Comparison of ENCODE assay signal across 14 cellular contexts in genomic region chr7:822692-823276, GRCh38. TPM values are rescaled to one million over a fixed set of nuclear protein-coding genes. Genes with fewer than 3 reads are reported as not detected.
DNase-seq lines count a peak whose midpoint lies in the region; ATAC-seq and TF ChIP-seq lines count a peak whose summit lies in the region.
"Had no signal": no experiment of that assay in that cellular context is flagged by ENCODE, and none has a peak within 500 bp of the region (broad histone marks: within the 10 kb centered on the region; RNA-seq: fewer than 3 reads in every experiment).

No MANE protein-coding gene starts in this region.

- ATAC-seq in T-helper 17 cell (no peak), GM19035 (IDR thresholded peaks at IDR 0.05; ENCODE audit: unreplicated experiment) (no peak), GM21825 (IDR thresholded peaks at IDR 0.05; ENCODE audit: unreplicated experiment) (no peak), GM19023 (IDR thresholded peaks at IDR 0.05; ENCODE audit: unreplicated experiment) (no peak)

- peak overlapping the region; percentile 70 for H3K27ac Mint-ChIP-seq in T-helper 17 cell

- peaks cover 34% of the 10 kb centered on the region for H3K4me1 ChIP-seq in DOHH2 (ENCODE audit: control insufficient read depth, low read length)
- peaks cover 99% of the 10 kb centered on the region for H3K4me1 ChIP-seq in left ventricle myocardium inferior
- peaks cover 31% of the 10 kb centered on the region for H3K4me1 ChIP-seq in rectal smooth muscle tissue (ENCODE audit: control insufficient read depth, insufficient read depth, low read length)

- H3K4me2 ChIP-seq in DOHH2 (ENCODE audit: low read length): no peak overlapping the region
- H3K4me2 ChIP-seq: hepatocyte had no signal

- H3K27me3 ChIP-seq in DOHH2 (ENCODE audit: control insufficient read depth, low read length) (no peaks in the 10 kb centered on the region), left ventricle myocardium inferior (ENCODE audit: low read depth) (no peaks in the 10 kb centered on the region), rectal smooth muscle tissue (ENCODE audit: control insufficient read depth, insufficient read depth, low read length) (no peaks in the 10 kb centered on the region)
- H3K27me3 ChIP-seq: hepatocyte had no signal

- no peak overlapping the region for H3K4me3 Mint-ChIP-seq in T-helper 17 cell

- H3K4me3 ChIP-seq in DOHH2 (ENCODE audit: low read length) (no peak overlapping the region), left ventricle myocardium inferior (peak overlapping the region; percentile 0), rectal smooth muscle tissue (ENCODE audit: low read length) (no peak overlapping the region)
- H3K4me3 ChIP-seq: hepatocyte had no signal

- H3K27me3 Mint-ChIP-seq in T-helper 17 cell: no peaks in the 10 kb centered on the region

- H3K9ac ChIP-seq in rectal smooth muscle tissue (ENCODE audit: low read length): no peak overlapping the region

- intact Hi-C loops in left ventricle myocardium inferior (cut with micrococcal nuclease): no loop called here

- H4K20me1 ChIP-seq in DOHH2 (ENCODE audit: control insufficient read depth, insufficient read depth, low read depth, low read length): peaks cover 33% of the 10 kb centered on the region

- H3K9me3 ChIP-seq in DOHH2 (ENCODE audit: control insufficient read depth, insufficient read depth, low read length) (no peaks in the 10 kb centered on the region; the same call in 1 of the 2 replicates), T-helper 17 cell (ENCODE audit: control insufficient read depth, low read length, poor library complexity, severe bottlenecking) (no peaks in the 10 kb centered on the region), left ventricle myocardium inferior (replicated peaks) (no peaks in the 10 kb centered on the region)

- DNase-seq in T-helper 17 cell (no peak), left ventricle myocardium inferior (no peak), HPDE6-E6E7 (ENCODE audit: extremely low spot score) (no peak)
- DNase-seq: AML-193; anterior cingulate cortex; effector CD4-positive, alpha-beta T cell; NCI-H1694; NCI-H774 had no signal

- no peaks in the 10 kb centered on the region; the same call in 1 of the 2 replicates for H3F3A ChIP-seq in DOHH2 (ENCODE audit: control insufficient read depth, insufficient read depth)

- H3K36me3 ChIP-seq in DOHH2 (ENCODE audit: control insufficient read depth, low read length): peaks cover 39% of the 10 kb centered on the region
- H3K36me3 ChIP-seq in left ventricle myocardium inferior: no peaks in the 10 kb centered on the region
- no peaks in the 10 kb centered on the region for H3K36me3 ChIP-seq in rectal smooth muscle tissue (ENCODE audit: control insufficient read depth, insufficient read depth, low read length)

- H3K79me2 ChIP-seq in DOHH2 (ENCODE audit: control insufficient read depth, low read length): peaks cover 100% of the 10 kb centered on the region

- H3K4me1 Mint-ChIP-seq in T-helper 17 cell: peaks cover 53% of the 10 kb centered on the region

- peak; percentile 54 for TF ChIP-seq CTCF in DOHH2 (IDR thresholded peaks at IDR 0.05; ENCODE audit: low read depth, low read length, poor library complexity, severe bottlenecking)
- no peak for TF ChIP-seq CTCF in left ventricle myocardium inferior (IDR thresholded peaks at IDR 0.05; ENCODE audit: borderline replicate concordance)

- H3K9me2 ChIP-seq in DOHH2 (replicated peaks; ENCODE audit: control insufficient read depth, low read length): no peaks in the 10 kb centered on the region

- no peaks in the 10 kb centered on the region for H3K36me3 Mint-ChIP-seq in T-helper 17 cell (ENCODE audit: low read depth)

- no peak overlapping the region for H3K27ac ChIP-seq in DOHH2 (ENCODE audit: low read depth, low read length)
- H3K27ac ChIP-seq in left ventricle myocardium inferior (replicated peaks): peak overlapping the region; percentile 95
- H3K27ac ChIP-seq in rectal smooth muscle tissue (ENCODE audit: low read depth, low read length): peak overlapping the region; percentile 68
- H3K27ac ChIP-seq: hepatocyte had no signal

RNA-seq across cellular contexts. Expression of gene SUN1, which starts 9.5 kb away (rescaled TPM):
- total RNA-seq in T-helper 17 cell (10 to 100 TPM; 89.7 to 97.5 TPM), left ventricle myocardium inferior (183 TPM)

RNA-seq across cellular contexts. Expression of gene GET4, which starts 53.6 kb away (rescaled TPM):
- total RNA-seq in T-helper 17 cell (10 to 100 TPM; 58.5 to 81.0 TPM), left ventricle myocardium inferior (22.9 TPM)
